Comparison of ENCODE assay signal across 9 cellular contexts in genomic region chr2:201254331-201254730, GRCh38. TPM values are rescaled to one million over a fixed set of nuclear protein-coding genes. Genes with fewer than 3 reads are reported as not detected.
DNase-seq lines count a peak whose midpoint lies in the region; ATAC-seq and TF ChIP-seq lines count a peak whose summit lies in the region.
"Had no signal": no experiment of that assay in that cellular context is flagged by ENCODE, and none has a peak within 500 bp of the region (broad histone marks: within the 10 kb centered on the region; RNA-seq: fewer than 3 reads in every experiment).

No MANE protein-coding gene starts in this region.

- H3K4me3 Mint-ChIP-seq in activated CD4-positive, alpha-beta T cell treated with anti-CD3 and anti-CD28 coated beads, Interleukin-2, amount 10 ng/mL, durations not matched to agents 7 days and 5 days: no peak overlapping the region
- no peak overlapping the region for H3K4me3 Mint-ChIP-seq in WTC11

- H3K27ac ChIP-seq in suprapubic skin: peak overlapping the region; percentile 41

- H3K27me3 ChIP-seq in suprapubic skin: no peaks in the 10 kb centered on the region

- peaks cover 86% of the 10 kb centered on the region for H3K4me1 Mint-ChIP-seq in activated CD4-positive, alpha-beta T cell treated with anti-CD3 and anti-CD28 coated beads, Interleukin-2, amount 10 ng/mL, durations not matched to agents 7 days and 5 days
- H3K4me1 Mint-ChIP-seq in WTC11: peaks cover 28% of the 10 kb centered on the region

- POLR2A ChIA-PET in activated CD4-positive, alpha-beta T cell treated with anti-CD3 and anti-CD28 coated beads, Interleukin-2, amount 10 ng/mL, durations not matched to agents 7 days and 5 days (lab: Charles Lee): no interaction called here
- POLR2A ChIA-PET in WTC11 (lab: Charles Lee): interaction anchor here (0.5 kb wide), 1 partner anchor 751 kb away, joined by 3 read pairs; no protein-coding TSS in a partner anchor

- H3K4me1 ChIP-seq in suprapubic skin: peaks cover 37% of the 10 kb centered on the region

- 27% methylated on average over 3 of the region's 3 CpGs for WGBS in suprapubic skin

- no peaks in the 10 kb centered on the region for H3K27me3 Mint-ChIP-seq in activated CD4-positive, alpha-beta T cell treated with anti-CD3 and anti-CD28 coated beads, Interleukin-2, amount 10 ng/mL, durations not matched to agents 7 days and 5 days
- H3K27me3 Mint-ChIP-seq in WTC11 (ENCODE audit: low read depth): no peaks in the 10 kb centered on the region

- TF ChIP-seq EP300 in suprapubic skin (IDR thresholded peaks at IDR 0.05): no peak

- H3K36me3 ChIP-seq in suprapubic skin: no peaks in the 10 kb centered on the region

- peaks cover 16% of the 10 kb centered on the region for H3K9me3 Mint-ChIP-seq in activated CD4-positive, alpha-beta T cell treated with anti-CD3 and anti-CD28 coated beads, Interleukin-2, amount 10 ng/mL, durations not matched to agents 7 days and 5 days
- H3K9me3 Mint-ChIP-seq in WTC11: peaks cover 17% of the 10 kb centered on the region

- peak; percentile 40 for DNase-seq in activated CD4-positive, alpha-beta T cell treated with anti-CD3 and anti-CD28 coated beads, Interleukin-2, amount 10 ng/mL, durations not matched to agents 7 days and 5 days
- no peak for DNase-seq in activated CD4-positive, alpha-beta T cell treated with anti-CD3 and anti-CD28 coated beads, Interleukin-2, amount 50 U/mL, for 48 hours
- DNase-seq in WTC11 (ENCODE audit: low spot score): peak; percentile 50
- peak; percentile 36 for DNase-seq in hepatic stellate cell (ENCODE audit: low spot score)
- no peak for DNase-seq in suprapubic skin (ENCODE audit: low spot score in 2 of 2)
- DNase-seq in stimulated activated CD4-positive, alpha-beta T cell treated with anti-CD3 and anti-CD28 coated beads, Interleukin-1b, Interleukin-23, amount 100 ng/mL, for 48 hours: no peak
- DNase-seq in NCI-H2081 (lab: John Stamatoyannopoulos, UW): no peak
- DNase-seq: NCI-H2171 treated with DMSO at 0.1 percent for 48 hours had no signal

- ATAC-seq in WTC11 (peak; percentile 92), HG02678 (IDR thresholded peaks at IDR 0.05; ENCODE audit: unreplicated experiment) (no peak)

- CTCF ChIA-PET in activated CD4-positive, alpha-beta T cell treated with anti-CD3 and anti-CD28 coated beads, Interleukin-2, amount 10 ng/mL, durations not matched to agents 7 days and 5 days (lab: Charles Lee): interaction anchor here (0.6 to 4.8 kb wide), 8 partner anchors 13 to 1004 kb away, joined by 3 to 33 read pairs (median 4); no protein-coding TSS in a partner anchor
- CTCF ChIA-PET in WTC11 (lab: Charles Lee): interaction anchor here (0.6 to 2.1 kb wide), 4 partner anchors 22 to 197 kb away, joined by 3 to 15 read pairs (median 4); partner anchors contain the start of genes STRADB and TRAK2

- H3K4me3 ChIP-seq in suprapubic skin: no peak overlapping the region

- H3K36me3 Mint-ChIP-seq in activated CD4-positive, alpha-beta T cell treated with anti-CD3 and anti-CD28 coated beads, Interleukin-2, amount 10 ng/mL, durations not matched to agents 7 days and 5 days (ENCODE audit: low read depth): peaks cover 49% of the 10 kb centered on the region
- H3K36me3 Mint-ChIP-seq in WTC11: peaks cover 6% of the 10 kb centered on the region

- H3K9me3 ChIP-seq in suprapubic skin: no peaks in the 10 kb centered on the region

- TF ChIP-seq POLR2A in suprapubic skin (IDR thresholded peaks at IDR 0.05): no peak

- no peak for TF ChIP-seq CTCF in WTC11 (IDR thresholded peaks at IDR 0.05)
- no peak for TF ChIP-seq CTCF in suprapubic skin (IDR thresholded peaks at IDR 0.05)

- H3K27ac Mint-ChIP-seq in activated CD4-positive, alpha-beta T cell treated with anti-CD3 and anti-CD28 coated beads, Interleukin-2, amount 10 ng/mL, durations not matched to agents 7 days and 5 days: peak overlapping the region; percentile 95
- H3K27ac Mint-ChIP-seq in WTC11: peak overlapping the region; percentile 47; the same call in 1 of the 2 replicates

TF ChIP-seq in WTC11, 78 proteins besides CTCF, POLR2A, EP300 and RAD21:
- no peak for TF ChIP-seq AR (CRISPR knock-in tag; IDR thresholded peaks at IDR 0.05)
- TF ChIP-seq SOX15 (CRISPR knock-in tag; IDR thresholded peaks at IDR 0.05): no peak

RNA-seq across cellular contexts. Expression of gene CASP8, which starts 6.0 kb away (rescaled TPM):
- total RNA-seq in activated CD4-positive, alpha-beta T cell treated with anti-CD3 and anti-CD28 coated beads, Interleukin-2, amount 10 ng/mL, durations not matched to agents 7 days and 5 days: 10 to 100 TPM; 73.6 to 77.7 TPM
- 3.3 to 4.8 TPM (median 4.4 TPM) in 3 replicates for total RNA-seq in WTC11 (2021)
- 10 to 100 TPM; 11.9 to 22.7 (median 17.2) TPM for total RNA-seq in suprapubic skin

Comparison
In these comparisons a context has a peak if more than half of its experiments do, and no peak if none do; other contexts are left out.
1. DNase-seq: peak in activated CD4-positive, alpha-beta T cell treated with anti-CD3 and anti-CD28 coated beads, Interleukin-2, amount 10 ng/mL, durations not matched to agents 7 days and 5 days (single experiment), WTC11 (single experiment) and hepatic stellate cell (single experiment); none in activated CD4-positive, alpha-beta T cell treated with anti-CD3 and anti-CD28 coated beads, Interleukin-2, amount 50 U/mL, for 48 hours (0 of 2), suprapubic skin (0 of 2), stimulated activated CD4-positive, alpha-beta T cell treated with anti-CD3 and anti-CD28 coated beads, Interleukin-1b, Interleukin-23, amount 100 ng/mL, for 48 hours (single experiment) and NCI-H2081 (0 of 2).